In genomic region chr11:47171057-47171838, GRCh38 we compare ENCODE assay signal across 25 cellular contexts. TPM values are rescaled to one million over a fixed set of nuclear protein-coding genes. Genes with fewer than 3 reads are reported as not detected.
DNase-seq lines count a peak whose midpoint lies in the region; ATAC-seq, FAIRE-seq and TF ChIP-seq lines count a peak whose summit lies in the region.
"Had no signal": no experiment of that assay in that cellular context is flagged by ENCODE, and none has a peak within 500 bp of the region (broad histone marks: within the 10 kb centered on the region; RNA-seq: fewer than 3 reads in every experiment).

No MANE protein-coding gene starts in this region.

- POLR2A ChIA-PET in activated CD4-positive, alpha-beta T cell treated with anti-CD3 and anti-CD28 coated beads, Interleukin-2, amount 10 ng/mL, durations not matched to agents 7 days and 5 days (lab: Charles Lee) = no interaction called here

- ATAC-seq in HG03432 (IDR thresholded peaks at IDR 0.05; ENCODE audit: unreplicated experiment) = no peak
- ATAC-seq: body of pancreas, sciatic nerve, upper lobe of right lung had no signal

- peaks cover 48% of the 10 kb centered on the region for H3K36me3 Mint-ChIP-seq in activated CD4-positive, alpha-beta T cell treated with anti-CD3 and anti-CD28 coated beads, Interleukin-2, amount 10 ng/mL, durations not matched to agents 7 days and 5 days (ENCODE audit: low read depth)
- H3K36me3 Mint-ChIP-seq in IgD-negative memory B cell = peaks cover 2% of the 10 kb centered on the region

- no peak overlapping the region for H2AFZ ChIP-seq in osteoblast (ENCODE audit: low read length)
- H2AFZ ChIP-seq: GM23248 had no signal

- no peak for DNase-seq in activated CD4-positive, alpha-beta T cell treated with anti-CD3 and anti-CD28 coated beads, Interleukin-2, amount 10 ng/mL, durations not matched to agents 7 days and 5 days
- DNase-seq in activated CD4-positive, alpha-beta T cell treated with anti-CD3 and anti-CD28 coated beads, Interleukin-2, amount 50 U/mL, for 1 hour = no peak
- DNase-seq in osteoblast (ENCODE audit: insufficient read length, low spot score, missing footprints) = peak; percentile 62
- DNase-seq in SIG-M5 treated with dmso at 0.1 percent for 504 hours (lab: John Stamatoyannopoulos, UW; ENCODE audit: unreplicated experiment) = no peak
- DNase-seq in HTR-8/SVneo (ENCODE audit: insufficient read length, low spot score) = no peak
- DNase-seq: activated CD8-positive, alpha-beta memory T cell treated with anti-CD3 and anti-CD28 coated beads for 24 hours; AML-193; body of pancreas; DMS79; effector memory CD4-positive, alpha-beta T cell; GM23248; HFFc6; IMR-90; midbrain; NCI-H1417; NCI-H446 treated with DMSO at 0.1 percent for 48 hours; SHP77 treated with DMSO at 0.1 percent for 48 hours; upper lobe of right lung had no signal

- peak overlapping the region; percentile 58 for H3K27ac Mint-ChIP-seq in activated CD4-positive, alpha-beta T cell treated with anti-CD3 and anti-CD28 coated beads, Interleukin-2, amount 10 ng/mL, durations not matched to agents 7 days and 5 days
- H3K27ac Mint-ChIP-seq in IgD-negative memory B cell = peak overlapping the region in 2 of 3 donors; percentile 58 to 62
- H3K27ac Mint-ChIP-seq: activated T-helper 1 cell treated with anti-CD3 and anti-CD28 coated beads, Interleukin-12 subunit alpha, Interleukin-12 subunit beta, Interleukin-2, Interleukin-4 antibody, amounts not matched to agents 30 ng/mL and 10 ng/mL and 1 ng/mL, durations not matched to agents 14 hours and 24 hours and 36 hours; HFFc6; nephron had no signal

- no peaks in the 10 kb centered on the region for H3K9me3 ChIP-seq in osteoblast (ENCODE audit: low read depth, low read length)
- H3K9me3 ChIP-seq: body of pancreas, upper lobe of right lung had no signal

- peaks cover 76% of the 10 kb centered on the region for H3K79me2 ChIP-seq in osteoblast (ENCODE audit: insufficient read depth, low read length)

- H3K27me3 ChIP-seq in osteoblast (ENCODE audit: insufficient read depth, low read length) = no peaks in the 10 kb centered on the region
- H3K27me3 ChIP-seq: body of pancreas, upper lobe of right lung had no signal

- peak overlapping the region; percentile 19 for H3K27ac ChIP-seq in cingulate gyrus (ENCODE audit: low read depth, low read length)
- H3K27ac ChIP-seq in osteoblast (ENCODE audit: low read depth, low read length) = no peak overlapping the region
- H3K27ac ChIP-seq: body of pancreas, GM23248, upper lobe of right lung had no signal

- H3K4me3 Mint-ChIP-seq in activated CD4-positive, alpha-beta T cell treated with anti-CD3 and anti-CD28 coated beads, Interleukin-2, amount 10 ng/mL, durations not matched to agents 7 days and 5 days = no peak overlapping the region
- H3K4me3 Mint-ChIP-seq in IgD-negative memory B cell = peak overlapping the region in 1 of 4 donors; percentile 55
- H3K4me3 Mint-ChIP-seq: activated T-helper 1 cell treated with anti-CD3 and anti-CD28 coated beads, Interleukin-12 subunit alpha, Interleukin-12 subunit beta, Interleukin-2, Interleukin-4 antibody, amounts not matched to agents 30 ng/mL and 10 ng/mL and 1 ng/mL, durations not matched to agents 14 hours and 24 hours and 36 hours; HFFc6 had no signal

- H3K9me3 Mint-ChIP-seq in activated CD4-positive, alpha-beta T cell treated with anti-CD3 and anti-CD28 coated beads, Interleukin-2, amount 10 ng/mL, durations not matched to agents 7 days and 5 days = no peaks in the 10 kb centered on the region
- H3K9me3 Mint-ChIP-seq in IgD-negative memory B cell = no peaks in the 10 kb centered on the region
- H3K9me3 Mint-ChIP-seq: activated T-helper 1 cell treated with anti-CD3 and anti-CD28 coated beads, Interleukin-12 subunit alpha, Interleukin-12 subunit beta, Interleukin-2, Interleukin-4 antibody, amounts not matched to agents 30 ng/mL and 10 ng/mL and 1 ng/mL, durations not matched to agents 14 hours and 24 hours and 36 hours; HFFc6; nephron had no signal

- peaks cover 9% of the 10 kb centered on the region for H3K4me1 ChIP-seq in osteoblast (ENCODE audit: insufficient read depth, low read length)

- peaks cover 82% of the 10 kb centered on the region for H3K36me3 ChIP-seq in osteoblast (ENCODE audit: insufficient read depth, low read length)

- TF ChIP-seq CTCF in osteoblast (IDR thresholded peaks at IDR 0.05; ENCODE audit: extremely low read depth, low read depth, low read length) = no peak

- H3K4me2 ChIP-seq in osteoblast (ENCODE audit: insufficient read depth, low read length) = no peak overlapping the region

- peaks cover 41% of the 10 kb centered on the region for H4K20me1 ChIP-seq in osteoblast (ENCODE audit: insufficient read depth, low read length)

- H3K4me1 Mint-ChIP-seq in activated CD4-positive, alpha-beta T cell treated with anti-CD3 and anti-CD28 coated beads, Interleukin-2, amount 10 ng/mL, durations not matched to agents 7 days and 5 days = peaks cover 45% of the 10 kb centered on the region
- H3K4me1 Mint-ChIP-seq in IgD-negative memory B cell = peaks cover 6 to 17% (median 11%) of the 10 kb centered on the region in 3 donors

- CTCF ChIA-PET in activated CD4-positive, alpha-beta T cell treated with anti-CD3 and anti-CD28 coated beads, Interleukin-2, amount 10 ng/mL, durations not matched to agents 7 days and 5 days (lab: Charles Lee) = interaction anchor here (1.1 to 2.0 kb wide), 5 partner anchors 14 to 92 kb away, joined by 3 to 5 read pairs (median 4); no protein-coding TSS in a partner anchor

- no peak for FAIRE-seq in HTR-8/SVneo (lab: Jason Lieb, UNC)
- FAIRE-seq: islet of Langerhans had no signal

- no peaks in the 10 kb centered on the region for H3K27me3 Mint-ChIP-seq in activated CD4-positive, alpha-beta T cell treated with anti-CD3 and anti-CD28 coated beads, Interleukin-2, amount 10 ng/mL, durations not matched to agents 7 days and 5 days
- no peaks in the 10 kb centered on the region for H3K27me3 Mint-ChIP-seq in IgD-negative memory B cell

- H3K4me3 ChIP-seq in osteoblast (ENCODE audit: insufficient read depth, low read length) = no peak overlapping the region
- H3K4me3 ChIP-seq: body of pancreas, GM23248, upper lobe of right lung had no signal

RNA-seq across cellular contexts. Expression of gene ARFGAP2, which starts 5.4 kb away (rescaled TPM):
- total RNA-seq in activated CD4-positive, alpha-beta T cell treated with anti-CD3 and anti-CD28 coated beads, Interleukin-2, amount 10 ng/mL, durations not matched to agents 7 days and 5 days = 100 to 1,000 TPM in 1 of 2 experiments, 10 to 100 TPM in 1; 88.1 to 103 TPM
- 98.6 TPM for polyA plus RNA-seq in IgD-negative memory B cell
- total RNA-seq in osteoblast = 104 and 139 TPM in 2 replicates

RNA-seq across cellular contexts. Expression of gene PACSIN3, which starts 15.0 kb away (rescaled TPM):
- total RNA-seq in activated CD4-positive, alpha-beta T cell treated with anti-CD3 and anti-CD28 coated beads, Interleukin-2, amount 10 ng/mL, durations not matched to agents 7 days and 5 days = 1 to 10 TPM; 1.8 to 2.2 TPM
- not detected for polyA plus RNA-seq in IgD-negative memory B cell
- total RNA-seq in osteoblast = 11.2 and 12.7 TPM in 2 replicates

RNA-seq across cellular contexts. Expression of gene DDB2, which starts 43.5 kb away (rescaled TPM):
- 100 to 1,000 TPM; 156 to 166 TPM for total RNA-seq in activated CD4-positive, alpha-beta T cell treated with anti-CD3 and anti-CD28 coated beads, Interleukin-2, amount 10 ng/mL, durations not matched to agents 7 days and 5 days
- 30.6 TPM for polyA plus RNA-seq in IgD-negative memory B cell
- 52.5 and 66.6 TPM in 2 replicates for total RNA-seq in osteoblast
